16 cellular contexts compared by ENCODE assay signal in the genomic region with DNA sequence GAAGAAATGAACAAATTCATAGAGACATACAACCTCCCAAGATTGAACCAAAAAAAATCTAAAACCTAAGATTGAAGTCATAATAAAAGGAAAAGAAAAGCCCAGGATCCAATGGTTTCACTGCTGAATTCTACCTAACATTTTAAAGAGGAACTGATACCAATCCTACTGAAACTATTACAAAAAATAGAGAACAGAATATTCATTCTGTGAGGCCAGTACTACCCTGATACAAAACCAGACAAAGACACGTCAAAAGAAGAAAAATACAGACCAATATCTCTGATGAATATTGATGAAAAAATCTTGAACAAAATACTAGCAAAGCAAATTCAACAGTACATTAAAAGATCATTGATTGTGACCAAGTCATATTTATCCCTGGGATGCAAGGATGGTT.
DNase-seq lines count a peak whose midpoint lies in the region; ATAC-seq and TF ChIP-seq lines count a peak whose summit lies in the region.
"Had no signal": no experiment of that assay in that cellular context is flagged by ENCODE, and none has a peak within 500 bp of the region (broad histone marks: within the 10 kb centered on the region; RNA-seq: fewer than 3 reads in every experiment).

No MANE protein-coding gene starts in this region.

- TF ChIP-seq POLR2A in GM18505 (IDR thresholded peaks at IDR 0.05; ENCODE audit: borderline replicate concordance, extremely low read depth, insufficient read depth, insufficient read length): no peak

- no peak for DNase-seq in NCI-H2196 (lab: John Stamatoyannopoulos, UW; ENCODE audit: unreplicated experiment)
- no peak for DNase-seq in NCI-H524 treated with DMSO at 0.1 percent for 48 hours (lab: John Stamatoyannopoulos, UW)
- no peak for DNase-seq in NCI-H1694 (lab: John Stamatoyannopoulos, UW)
- DNase-seq in activated T-cell treated with anti-CD3 and anti-CD28 coated beads, Interleukin-2, amount 50 U/mL, for 1 hour: no peak
- DNase-seq: foreskin melanocyte, mesenchymal stem cell, natural killer cell, NCI-H2029 treated with DMSO at 0.1 percent for 48 hours, NCI-H524, OCI-M1, posterior cingulate gyrus, upper lobe of right lung had no signal

- ATAC-seq in GM18505 (IDR thresholded peaks at IDR 0.05; ENCODE audit: unreplicated experiment): peak; percentile 86
- ATAC-seq in GM19395 (IDR thresholded peaks at IDR 0.05; ENCODE audit: unreplicated experiment): peak; percentile 76
- peak; percentile 73 for ATAC-seq in HG02759 (IDR thresholded peaks at IDR 0.05; ENCODE audit: unreplicated experiment)
- ATAC-seq in HG03432 (IDR thresholded peaks at IDR 0.05; ENCODE audit: unreplicated experiment): peak; percentile 89
- ATAC-seq: natural killer cell, upper lobe of right lung had no signal
